ENCODE assay signal across 9 cellular contexts in genomic region chr20:31706607-31707257, GRCh38. TPM values are rescaled to one million over a fixed set of nuclear protein-coding genes. Genes with fewer than 3 reads are reported as not detected.
DNase-seq lines count a peak whose midpoint lies in the region; ATAC-seq and TF ChIP-seq lines count a peak whose summit lies in the region.
"Had no signal": no experiment of that assay in that cellular context is flagged by ENCODE, and none has a peak within 500 bp of the region (broad histone marks: within the 10 kb centered on the region; RNA-seq: fewer than 3 reads in every experiment).

No MANE protein-coding gene starts in this region.

- H3K9me3 ChIP-seq in esophagus squamous epithelium: no peaks in the 10 kb centered on the region

- DNase-seq in KBM-7: peak; percentile 20
- no peak for DNase-seq in T-cell
- DNase-seq in esophagus squamous epithelium (lab: John Stamatoyannopoulos, UW): no peak
- no peak for DNase-seq in Ammon's horn (ENCODE audit: low spot score)
- no peak for DNase-seq in globus pallidus (ENCODE audit: low spot score)
- DNase-seq: activated T-cell treated with anti-CD3 and anti-CD28 coated beads, Interleukin-2, amount 50 U/mL, for 4 hours; NCI-H146 had no signal

- peaks cover 39 to 81% (median 68%) of the 10 kb centered on the region in 3 donors for H3K4me1 ChIP-seq in esophagus squamous epithelium

- H3K4me3 ChIP-seq in esophagus squamous epithelium: no peak overlapping the region

- peak overlapping the region; percentile 5 to 79 for H3K27ac Mint-ChIP-seq in T-cell
- H3K27ac Mint-ChIP-seq in stimulated activated memory B cell treated with anti-CD40 and anti-IgM and Interleukin-4, amounts not matched to agents 10 μg/mL and 1 μg/mL and 100 μg/mL, for 72 hours: peak overlapping the region; percentile 77

- no peaks in the 10 kb centered on the region for H3K9me3 Mint-ChIP-seq in T-cell
- H3K9me3 Mint-ChIP-seq in stimulated activated memory B cell treated with anti-CD40 and anti-IgM and Interleukin-4, amounts not matched to agents 10 μg/mL and 1 μg/mL and 100 μg/mL, for 72 hours: no peaks in the 10 kb centered on the region
- H3K9me3 Mint-ChIP-seq: activated T-cell treated with anti-CD3 and anti-CD28 coated beads, Interleukin-2, amount 50 U/mL, for 4 hours had no signal

- ATAC-seq in T-cell (replicated peaks in 1 of 4): no peak
- ATAC-seq in stimulated activated memory B cell treated with anti-CD40 and anti-IgM and Interleukin-4, amounts not matched to agents 10 μg/mL and 1 μg/mL and 100 μg/mL, for 72 hours: no peak
- ATAC-seq in HG03571 (IDR thresholded peaks at IDR 0.05; ENCODE audit: unreplicated experiment): no peak

- CTCF ChIA-PET in T-cell (lab: Charles Lee): interaction anchor here (0.9 to 2.3 kb wide), 3 partner anchors 10 to 17 kb away, joined by 3 to 10 read pairs (median 4); no protein-coding TSS in a partner anchor

- TF ChIP-seq CTCF in esophagus squamous epithelium (IDR thresholded peaks at IDR 0.05): no peak

- peaks cover 57 to 70% (median 64%) of the 10 kb centered on the region in 3 donors for H3K4me1 Mint-ChIP-seq in T-cell
- H3K4me1 Mint-ChIP-seq in stimulated activated memory B cell treated with anti-CD40 and anti-IgM and Interleukin-4, amounts not matched to agents 10 μg/mL and 1 μg/mL and 100 μg/mL, for 72 hours: peaks cover 76% of the 10 kb centered on the region

- peaks cover 0 to 30% (median 10%) of the 10 kb centered on the region in 3 donors for H3K36me3 ChIP-seq in esophagus squamous epithelium

- in situ Hi-C loops in KBM-7 (cut with MboI; ENCODE audit: low pct_unique_long_range_greater_than_20kb, low sequenced_read_pairs): no loop called here

- H3K36me3 Mint-ChIP-seq in T-cell: peaks cover 36% of the 10 kb centered on the region
- peaks cover 66% of the 10 kb centered on the region for H3K36me3 Mint-ChIP-seq in stimulated activated memory B cell treated with anti-CD40 and anti-IgM and Interleukin-4, amounts not matched to agents 10 μg/mL and 1 μg/mL and 100 μg/mL, for 72 hours

- intact Hi-C loops in esophagus squamous epithelium (cut with DNase I): no loop called here

- POLR2A ChIA-PET in T-cell (lab: Charles Lee): no interaction called here

- no peaks in the 10 kb centered on the region for H3K27me3 Mint-ChIP-seq in T-cell
- no peaks in the 10 kb centered on the region for H3K27me3 Mint-ChIP-seq in stimulated activated memory B cell treated with anti-CD40 and anti-IgM and Interleukin-4, amounts not matched to agents 10 μg/mL and 1 μg/mL and 100 μg/mL, for 72 hours

- H3K27ac ChIP-seq in esophagus squamous epithelium: peak overlapping the region; percentile 78 to 87 (median 80)

- H3K27me3 ChIP-seq in esophagus squamous epithelium: no peaks in the 10 kb centered on the region

- WGBS in esophagus squamous epithelium, 2 donors: 72 to 93% methylated on average over 2 of the region's 2 CpGs

- no peak overlapping the region for H3K4me3 Mint-ChIP-seq in T-cell
- peak overlapping the region; percentile 21 for H3K4me3 Mint-ChIP-seq in stimulated activated memory B cell treated with anti-CD40 and anti-IgM and Interleukin-4, amounts not matched to agents 10 μg/mL and 1 μg/mL and 100 μg/mL, for 72 hours
- H3K4me3 Mint-ChIP-seq: activated T-cell treated with anti-CD3 and anti-CD28 coated beads, Interleukin-2, amount 50 U/mL, for 4 hours had no signal

- TF ChIP-seq POLR2A in esophagus squamous epithelium (IDR thresholded peaks at IDR 0.05): no peak

RNA-seq across cellular contexts. Expression of gene BCL2L1, which starts 15.9 kb away (rescaled TPM):
- total RNA-seq in T-cell (10 to 100 TPM; 26.6 to 33.8 (median 27.7) TPM), esophagus squamous epithelium (100 to 1,000 TPM in 1 of 4 donors, 10 to 100 TPM in 3; 65.4 to 105 (median 90.1) TPM)

RNA-seq across cellular contexts. Expression of gene TPX2, which starts 32.4 kb away (rescaled TPM):
- total RNA-seq in T-cell: 1 to 10 TPM in 4 of 5 donors, under 1 TPM in 1; 0.99 to 3.0 (median 1.4) TPM
- total RNA-seq in esophagus squamous epithelium: 10 to 100 TPM; 11.4 to 47.1 (median 18.2) TPM
